ENCODE assay signal across 30 cellular contexts in the genomic region with DNA sequence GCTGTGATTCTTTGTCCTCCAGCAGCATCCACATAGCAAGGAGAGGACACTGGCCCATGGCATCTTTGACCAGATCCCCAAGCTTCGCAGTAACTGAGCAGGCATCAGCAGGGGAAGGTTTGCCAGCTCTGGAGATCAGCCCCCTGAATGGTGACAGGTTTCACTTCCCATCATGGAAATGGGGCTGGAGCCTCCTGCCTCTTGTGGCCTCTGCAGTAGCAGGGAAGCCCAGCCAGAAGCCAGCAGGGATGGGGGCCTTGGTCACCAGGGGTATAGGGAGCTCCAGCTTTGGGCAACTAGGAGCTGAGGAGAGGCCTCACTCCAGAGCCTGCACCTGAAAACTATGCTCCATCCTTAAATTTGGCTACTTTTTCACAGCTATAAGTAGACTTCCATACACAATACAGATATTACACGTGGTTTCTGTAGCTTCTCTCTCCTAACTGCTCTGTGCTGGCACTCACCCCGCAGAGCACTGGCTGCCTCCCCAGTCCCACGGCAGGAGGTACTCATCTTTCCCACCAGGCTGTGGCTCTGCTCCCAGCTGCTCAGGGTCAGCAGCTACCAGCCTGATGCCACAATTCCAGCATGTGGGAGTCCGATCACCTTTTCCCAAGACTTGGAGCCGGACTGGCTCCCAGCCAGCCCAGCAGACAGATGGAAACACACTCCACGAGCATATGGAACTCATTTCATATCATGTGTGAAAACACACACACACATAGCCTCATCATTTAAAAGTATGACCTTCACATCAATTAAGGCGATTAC. TPM values are rescaled to one million over a fixed set of nuclear protein-coding genes. Genes with fewer than 3 reads are reported as not detected.
A peak's percentile ranks its signal among the peaks of the same experiment; 100 is the strongest.
DNase-seq lines count a peak whose midpoint lies in the region; TF ChIP-seq lines count a peak whose summit lies in the region.
"Had no signal": no experiment of that assay in that cellular context is flagged by ENCODE, and none has a peak within 500 bp of the region (broad histone marks: within the 10 kb centered on the region; RNA-seq: fewer than 3 reads in every experiment).

No MANE protein-coding gene starts in this region.

- H3K36me3 Mint-ChIP-seq in type B pancreatic cell = no peaks in the 10 kb centered on the region

- H3K4me3 ChIP-seq in colonic mucosa (no peak overlapping the region), BE2C (ENCODE audit: low read depth, low read length) (no peak overlapping the region)
- H3K4me3 ChIP-seq: BLaER1, GM12878, skin epidermis, upper lobe of left lung had no signal

- H3K9me3 Mint-ChIP-seq in type B pancreatic cell = no peaks in the 10 kb centered on the region

- intact Hi-C loops in colonic mucosa (cut with DNase I) = no loop called here

- H3K27ac Mint-ChIP-seq in type B pancreatic cell = no peak overlapping the region
- H3K27ac Mint-ChIP-seq: activated CD8-positive, alpha-beta T cell treated with anti-CD3 and anti-CD28 coated beads, Interleukin-2, amount 10 ng/mL, durations not matched to agents 7 days and 5 days; GM23338 had no signal

- H3K4me1 ChIP-seq in colonic mucosa (no peaks in the 10 kb centered on the region), BE2C (no peaks in the 10 kb centered on the region)
- H3K4me1 ChIP-seq: BLaER1 had no signal

- H3K9ac ChIP-seq in colonic mucosa (ENCODE audit: low read depth in 2 of 2, low read length in 2 of 2) = no peak overlapping the region
- H3K9ac ChIP-seq: BLaER1 had no signal

- no peak for TF ChIP-seq POLR2A in erythroblast (IDR thresholded peaks at IDR 0.05; ENCODE audit: low read length)

- H3K27me3 Mint-ChIP-seq in type B pancreatic cell = peaks cover 72% of the 10 kb centered on the region

- H3K9me3 ChIP-seq in colonic mucosa (no peaks in the 10 kb centered on the region), BE2C (no peaks in the 10 kb centered on the region)
- H3K9me3 ChIP-seq: upper lobe of left lung had no signal

- H3K36me3 ChIP-seq in colonic mucosa (no peaks in the 10 kb centered on the region), BE2C (no peaks in the 10 kb centered on the region)
- H3K36me3 ChIP-seq: BLaER1, upper lobe of left lung had no signal

- peak overlapping the region; percentile 26 for H3K4me3 Mint-ChIP-seq in type B pancreatic cell

- H3K27ac ChIP-seq in colonic mucosa = no peak overlapping the region
- H3K27ac ChIP-seq: BLaER1, skin epidermis, upper lobe of left lung had no signal

- H3K4me1 Mint-ChIP-seq in type B pancreatic cell (ENCODE audit: unreplicated experiment) = peaks cover 10% of the 10 kb centered on the region

- peak; percentile 42 for DNase-seq in activated effector memory CD4-positive, alpha-beta T cell treated with anti-CD3 and anti-CD28 coated beads, Interleukin-2, amount 50 U/mL, for 16 hours
- DNase-seq in activated effector memory CD4-positive, alpha-beta T cell treated with Interleukin-2 at 50 U/mL for 16 hours = no peak
- DNase-seq in NCI-H446 treated with DMSO at 0.1 percent for 48 hours (lab: John Stamatoyannopoulos, UW) (peak; percentile 59), cerebellar cortex (ENCODE audit: low spot score) (peak; percentile 85), type B pancreatic cell (ENCODE audit: extremely low spot score, unreplicated experiment) (no peak), colonic mucosa (no peak), erythroblast (lab: John Stamatoyannopoulos, UW) (no peak), BE2C (no peak)
- DNase-seq: activated CD4-positive, alpha-beta T cell treated with anti-CD3 and anti-CD28 coated beads for 1 hour; activated CD8-positive, alpha-beta T cell treated with anti-CD3 and anti-CD28 coated beads, Interleukin-2, amount 10 ng/mL, durations not matched to agents 7 days and 5 days; activated naive CD4-positive, alpha-beta T cell treated with Interleukin-2 at 50 U/mL for 16 hours; activated T-cell treated with anti-CD3 and anti-CD28 coated beads, Interleukin-2, amount 50 U/mL, for 1 hour; amniotic stem cell; DND-41; KBM-7; mammary epithelial cell; NCI-H2029; SIG-M5; stimulated activated CD4-positive, alpha-beta T cell treated with anti-CD3 and anti-CD28 coated beads, Interleukin-1b, Interleukin-23, amount 100 ng/mL, for 48 hours; T-helper 1 cell; upper lobe of left lung had no signal

- no peak for TF ChIP-seq CTCF in type B pancreatic cell (conservative IDR thresholded peaks at IDR 0.05)
- TF ChIP-seq CTCF in colonic mucosa (IDR thresholded peaks at IDR 0.05) = no peak
- no peak for TF ChIP-seq CTCF in BE2C (IDR thresholded peaks at IDR 0.05; ENCODE audit: low read depth, low read length)

- H3K27me3 ChIP-seq in colonic mucosa (peaks cover 30% of the 10 kb centered on the region), BE2C (peaks cover 19% of the 10 kb centered on the region)
- H3K27me3 ChIP-seq: BLaER1 had no signal

RNA-seq across cellular contexts. Expression of a gene that starts 2.8 kb away (rescaled TPM):
- total RNA-seq in type B pancreatic cell (ENCODE audit: low replicate concordance) (0.21 and 0.36 TPM in 2 replicates), colonic mucosa (not detected)
- polyA plus RNA-seq in BE2C (2012; ENCODE audit: insufficient read depth, insufficient read length, low read depth) = not detected
- total RNA-seq: activated CD8-positive, alpha-beta T cell treated with anti-CD3 and anti-CD28 coated beads, Interleukin-2, amount 10 ng/mL, durations not matched to agents 7 days and 5 days; bronchial epithelial cell; dermis microvascular lymphatic vessel endothelial cell; GM12878; GM23338; mammary epithelial cell; osteocyte; renal cortical epithelial cell; subcutaneous adipose tissue; upper lobe of left lung had no signal
- polyA plus RNA-seq: GM12878, mammary epithelial cell had no signal

RNA-seq across cellular contexts. Expression of a gene that starts 52.1 kb away (rescaled TPM):
- total RNA-seq in type B pancreatic cell (ENCODE audit: low replicate concordance) (6.7 and 12.2 TPM in 2 replicates), colonic mucosa (1 to 10 TPM; 1.2 to 2.3 TPM)
- 4.8 TPM for polyA plus RNA-seq in BE2C (2012; ENCODE audit: insufficient read depth, insufficient read length, low read depth)
- total RNA-seq: bronchial epithelial cell had no signal
- polyA plus RNA-seq: mammary epithelial cell had no signal

Comparison
In these comparisons a context has a peak if more than half of its experiments do, and no peak if none do; other contexts are left out.
1. DNase-seq: peak in activated effector memory CD4-positive, alpha-beta T cell treated with anti-CD3 and anti-CD28 coated beads, Interleukin-2, amount 50 U/mL, for 16 hours (single experiment), NCI-H446 treated with DMSO at 0.1 percent for 48 hours (single experiment) and cerebellar cortex (single experiment); none in activated effector memory CD4-positive, alpha-beta T cell treated with Interleukin-2 at 50 U/mL for 16 hours (single experiment), type B pancreatic cell (single experiment), colonic mucosa (single experiment), erythroblast (0 of 2) and BE2C (single experiment).